ENCODE assay signal across 13 cellular contexts in the genomic region with DNA sequence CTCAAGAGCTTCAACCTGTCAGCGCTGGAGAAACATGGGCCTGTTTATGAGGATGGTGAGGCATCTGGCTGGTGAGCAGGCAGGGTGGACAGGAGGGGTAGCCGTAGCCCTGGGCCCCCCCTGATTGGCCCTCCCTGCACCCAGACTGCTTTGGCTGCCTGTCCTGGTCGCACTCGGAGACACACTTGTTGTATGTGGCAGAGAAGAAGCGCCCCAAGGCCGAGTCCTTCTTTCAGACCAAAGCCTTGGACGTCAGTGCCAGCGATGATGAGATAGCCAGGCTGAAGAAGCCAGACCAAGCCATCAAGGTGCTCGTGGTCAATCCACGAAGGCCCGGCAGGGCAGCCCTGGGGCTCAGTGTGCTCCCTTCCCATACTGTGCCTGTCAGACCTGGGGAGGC. TPM values are rescaled to one million over a fixed set of nuclear protein-coding genes. Genes with fewer than 3 reads are reported as not detected.
DNase-seq lines count a peak whose midpoint lies in the region; ATAC-seq, FAIRE-seq and TF ChIP-seq lines count a peak whose summit lies in the region.
"Had no signal": no experiment of that assay in that cellular context is flagged by ENCODE, and none has a peak within 500 bp of the region (broad histone marks: within the 10 kb centered on the region; RNA-seq: fewer than 3 reads in every experiment).

No MANE protein-coding gene starts in this region.

- H4K20me1 ChIP-seq in BLaER1 (peaks cover 61% of the 10 kb centered on the region), DND-41 (ENCODE audit: insufficient read depth, low read length) (peaks cover 16% of the 10 kb centered on the region), GM12878 (ENCODE audit: control insufficient read depth, insufficient read depth) (no peaks in the 10 kb centered on the region)

- POLR2A ChIA-PET in GM12878 (lab: Charles Lee), result no interaction called here

- no peaks in the 10 kb centered on the region for H3K27me3 Mint-ChIP-seq in activated T-helper 1 cell treated with anti-CD3 and anti-CD28 coated beads, Interleukin-12 subunit alpha, Interleukin-12 subunit beta, Interleukin-2, Interleukin-4 antibody, amounts not matched to agents 30 ng/mL and 10 ng/mL and 1 ng/mL, durations not matched to agents 14 hours and 24 hours and 36 hours (ENCODE audit: insufficient read depth)

- H3K4me3 ChIP-seq in BLaER1, result 0 out of 2 replicates have a peak overlapping the region, but pooled peaks have one; percentile 94
- H3K4me3 ChIP-seq in DND-41 (ENCODE audit: low read depth in 1 of 2, low read length in 2 of 2), result peak overlapping the region in 1 of 2 experiments; percentile 15; a peak in 1 of 4 replicates
- no peak overlapping the region for H3K4me3 ChIP-seq in GM12878

- H3K9me3 ChIP-seq in BLaER1 (no peaks in the 10 kb centered on the region), DND-41 (ENCODE audit: insufficient read depth, low read length, severe bottlenecking) (no peaks in the 10 kb centered on the region), GM12878 (replicated peaks; ENCODE audit: control insufficient read depth, insufficient read depth, low read length) (no peaks in the 10 kb centered on the region)
- H3K9me3 ChIP-seq: left ventricle myocardium inferior had no signal

- 89% methylated on average over 11 of the region's 11 CpGs for WGBS in GM12878 (ENCODE audit: insufficient coverage, insufficient replicate concordance, low lambda C conversion rate, missing lambda C conversion rate)

- no peak for TF ChIP-seq POLR2A in GM12878 (IDR thresholded peaks at IDR 0.05; ENCODE audit: low read depth, low read length)

- no peak for DNase-seq in DND-41
- no peak for DNase-seq in GM12878 (ENCODE audit: low read depth, low spot score)
- DNase-seq in NCI-H128 (lab: John Stamatoyannopoulos, UW; ENCODE audit: unreplicated experiment), result no peak
- DNase-seq in activated T-helper 1 cell treated with anti-CD3 and anti-CD28 coated beads, Interleukin-12 subunit alpha, Interleukin-12 subunit beta, Interleukin-2, Interleukin-4 antibody, amounts not matched to agents 30 ng/mL and 10 ng/mL and 1 ng/mL, durations not matched to agents 14 hours and 24 hours and 36 hours (ENCODE audit: low spot score), result no peak
- no peak for DNase-seq in kidney tubule cell (ENCODE audit: low spot score)
- DNase-seq: activated CD8-positive, alpha-beta memory T cell treated with anti-CD3 and anti-CD28 coated beads, Interleukin-2, amount 50 U/mL, for 48 hours; foreskin fibroblast; left ventricle myocardium inferior; NCI-H1105 treated with DMSO at 0.1 percent for 48 hours; NCI-H2171 treated with DMSO at 0.1 percent for 48 hours; small intestine had no signal

- H3K9me3 Mint-ChIP-seq in activated T-helper 1 cell treated with anti-CD3 and anti-CD28 coated beads, Interleukin-12 subunit alpha, Interleukin-12 subunit beta, Interleukin-2, Interleukin-4 antibody, amounts not matched to agents 30 ng/mL and 10 ng/mL and 1 ng/mL, durations not matched to agents 14 hours and 24 hours and 36 hours, result no peaks in the 10 kb centered on the region

- H3K79me2 ChIP-seq in DND-41 (ENCODE audit: insufficient read depth, low read length), result peaks cover 28% of the 10 kb centered on the region
- H3K79me2 ChIP-seq in GM12878 (ENCODE audit: control insufficient read depth, insufficient read depth, low read length), result peaks cover 20% of the 10 kb centered on the region

- H3K27ac ChIP-seq in BLaER1 (0 out of 2 replicates have a peak overlapping the region, but pooled peaks have one; percentile 95), DND-41 (ENCODE audit: low read length) (no peak overlapping the region), GM12878 (ENCODE audit: control insufficient read depth, insufficient read depth) (no peak overlapping the region)
- H3K27ac ChIP-seq: left ventricle myocardium inferior had no signal

- H2AFZ ChIP-seq in DND-41 (ENCODE audit: low read depth, low read length) (no peak overlapping the region), GM12878 (ENCODE audit: control insufficient read depth, low read depth, low read length) (no peak overlapping the region)

- H3K4me2 ChIP-seq in BLaER1 (peak overlapping the region; percentile 99), DND-41 (ENCODE audit: insufficient read depth, low read length) (peak overlapping the region; percentile 99), GM12878 (ENCODE audit: control insufficient read depth, insufficient read depth) (no peak overlapping the region)

- peaks cover 19% of the 10 kb centered on the region for H3K4me1 Mint-ChIP-seq in activated T-helper 1 cell treated with anti-CD3 and anti-CD28 coated beads, Interleukin-12 subunit alpha, Interleukin-12 subunit beta, Interleukin-2, Interleukin-4 antibody, amounts not matched to agents 30 ng/mL and 10 ng/mL and 1 ng/mL, durations not matched to agents 14 hours and 24 hours and 36 hours (ENCODE audit: low read depth)

- in situ Hi-C loops in GM12878 (cut with MboI), result loop anchor here (10.0 kb wide), 1 partner anchor 141 kb away; no protein-coding TSS in a partner anchor

- H3K9ac ChIP-seq in BLaER1, result peak overlapping the region; percentile 89
- peak overlapping the region; percentile 92; the same call in 1 of the 2 replicates for H3K9ac ChIP-seq in DND-41 (ENCODE audit: low read depth, low read length)
- H3K9ac ChIP-seq in GM12878 (ENCODE audit: control insufficient read depth, insufficient read depth, low read length), result no peak overlapping the region

- CTCF ChIA-PET in GM12878 (lab: Yijun Ruan, JAX), result interaction anchor here (0.6 to 3.0 kb wide), 5 partner anchors 13 to 137 kb away, joined by 3 to 15 read pairs (median 3); a partner anchor contains a TSS

- no peak for FAIRE-seq in GM12878 (lab: Jason Lieb, UNC)
- FAIRE-seq: small intestine had no signal

- peaks cover 46% of the 10 kb centered on the region for H3K4me1 ChIP-seq in BLaER1
- H3K4me1 ChIP-seq in DND-41 (ENCODE audit: insufficient read depth, low read length), result peaks cover 34% of the 10 kb centered on the region
- H3K4me1 ChIP-seq in GM12878 (ENCODE audit: control insufficient read depth, insufficient read depth, low read length), result peaks cover 10% of the 10 kb centered on the region

- no peak for TF ChIP-seq RAD21 in GM12878 (IDR thresholded peaks at IDR 0.05; ENCODE audit: insufficient read depth, low read depth, low read length)

- H3K36me3 Mint-ChIP-seq in activated T-helper 1 cell treated with anti-CD3 and anti-CD28 coated beads, Interleukin-12 subunit alpha, Interleukin-12 subunit beta, Interleukin-2, Interleukin-4 antibody, amounts not matched to agents 30 ng/mL and 10 ng/mL and 1 ng/mL, durations not matched to agents 14 hours and 24 hours and 36 hours (ENCODE audit: low read depth), result peaks cover 22% of the 10 kb centered on the region

- SMC1A ChIA-PET in GM12878 (lab: Charles Lee; ENCODE audit: uncharacterized antibody, unreplicated experiment), result no interaction called here

- no peak overlapping the region for H3K27ac Mint-ChIP-seq in activated T-helper 1 cell treated with anti-CD3 and anti-CD28 coated beads, Interleukin-12 subunit alpha, Interleukin-12 subunit beta, Interleukin-2, Interleukin-4 antibody, amounts not matched to agents 30 ng/mL and 10 ng/mL and 1 ng/mL, durations not matched to agents 14 hours and 24 hours and 36 hours

- no peak overlapping the region for H3K4me3 Mint-ChIP-seq in activated T-helper 1 cell treated with anti-CD3 and anti-CD28 coated beads, Interleukin-12 subunit alpha, Interleukin-12 subunit beta, Interleukin-2, Interleukin-4 antibody, amounts not matched to agents 30 ng/mL and 10 ng/mL and 1 ng/mL, durations not matched to agents 14 hours and 24 hours and 36 hours

- H3K36me3 ChIP-seq in BLaER1 (peaks cover 56% of the 10 kb centered on the region), DND-41 (ENCODE audit: insufficient read depth, low read length) (peaks cover 59% of the 10 kb centered on the region), GM12878 (ENCODE audit: control insufficient read depth in 2 of 2, insufficient read depth in 2 of 2, low read length in 1 of 2) (peaks cover 17 to 18% of the 10 kb centered on the region in 2 experiments)

- intact Hi-C loops in GM12878 (cut with micrococcal nuclease; ENCODE audit: unreplicated experiment), result loop anchor here (10.0 kb wide), 1 partner anchor 651 kb away; a partner anchor contains a TSS
- intact Hi-C loops in activated T-helper 1 cell treated with anti-CD3 and anti-CD28 coated beads, Interleukin-12 subunit alpha, Interleukin-12 subunit beta, Interleukin-2, Interleukin-4 antibody, amounts not matched to agents 30 ng/mL and 10 ng/mL and 1 ng/mL, durations not matched to agents 14 hours and 24 hours and 36 hours (cut with micrococcal nuclease), result loop anchor here (2.0 kb wide), 1 partner anchor 1119 kb away; a partner anchor contains a TSS

- TF ChIP-seq CTCF in DND-41 (IDR thresholded peaks at IDR 0.05; ENCODE audit: borderline replicate concordance, extremely low read depth, low read length, poor library complexity, severe bottlenecking) (no peak), GM12878 (IDR thresholded peaks at IDR 0.05 in 2 of 3, conservative IDR thresholded peaks at IDR 0.05 in 1 of 3; ENCODE audit: control insufficient read depth in 2 of 3, extremely low read depth in 1 of 3, insufficient read depth in 1 of 3, low read depth in 3 of 3, low read length in 3 of 3) (no peak)

- no peak for TF ChIP-seq EP300 in GM12878 (IDR thresholded peaks at IDR 0.05; ENCODE audit: borderline replicate concordance in 1 of 2, control insufficient read depth in 1 of 2, low read depth in 2 of 2, low read length in 2 of 2)

- H3K27me3 ChIP-seq in BLaER1, result no peaks in the 10 kb centered on the region
- H3K27me3 ChIP-seq in DND-41 (ENCODE audit: insufficient read depth, low read length, poor library complexity), result no peaks in the 10 kb centered on the region
- no peaks in the 10 kb centered on the region for H3K27me3 ChIP-seq in GM12878 (replicated peaks in 1 of 2; ENCODE audit: control insufficient read depth in 2 of 2, insufficient read depth in 2 of 2, low read length in 1 of 2)

- ATAC-seq in DND-41 (ENCODE audit: insufficient read depth, low read depth) (no peak), GM12878 (no peak)

- BruUV-seq in GM12878 (replicated peaks; lab: Mats Ljungman, UMichigan), result TSS peak; percentile 56

- RAD21 ChIA-PET in GM12878 (lab: Charles Lee; ENCODE audit: unreplicated experiment), result interaction anchor here (2.2 kb wide), 1 partner anchor 137 kb away, joined by 8 read pairs; no protein-coding TSS in a partner anchor

RNA-seq across cellular contexts. Expression of a gene that starts 1.8 kb away (rescaled TPM):
- total RNA-seq in GM12878 (2013; cell fraction: nucleolus; rRNA removed), result 71.1 and 89.5 TPM in 2 replicates
- total RNA-seq in GM12878 (2014; rRNA removed) (199 and 214 TPM in 2 replicates), GM12878 (2014; rRNA removed; fragmentation: Illumina TruSeq; extraction: Trizol) (110 and 116 TPM in 2 replicates), GM12878 (2021) (178 and 186 TPM in 2 replicates)
- 43.5 TPM for polyA plus RNA-seq in GM12878 (2011; ENCODE audit: low read depth)
- polyA plus RNA-seq in GM12878 (2011; rRNA removed) (66.9 and 101 TPM in 2 replicates), GM12878 (2014; fragmentation: Illumina TruSeq; extraction: Trizol) (125 and 130 TPM in 2 replicates), GM12878 (2014; fragmentation: Nextera tagmentation; extraction: Ambion mirVana) (100 to 1,000 TPM in 1 of 2 experiments, 10 to 100 TPM in 1; 74.4 to 102 TPM), GM12878 (2014; rRNA removed) (132 and 162 TPM in 2 replicates), GM12878 (2016; fragmentation: Nextera tagmentation; extraction: Ambion mirVana) (100 to 1,000 TPM; 207 to 209 TPM)
- polyA plus RNA-seq in GM12878 (2011; cell fraction: cytosol; rRNA removed), result 152 and 183 TPM in 2 replicates
- 301 and 327 TPM in 2 replicates for polyA plus RNA-seq in GM12878 (2011; cell fraction: nucleus; rRNA removed)
- 71.4 and 74.9 TPM in 2 replicates for polyA plus RNA-seq in GM12878 (2012)
- polyA minus RNA-seq in GM12878 (2011; rRNA and poly(A)+ RNA removed), result 167 and 275 TPM in 2 replicates
- polyA minus RNA-seq in GM12878 (2011; cell fraction: cytosol; rRNA and poly(A)+ RNA removed), result 76.0 and 90.2 TPM in 2 replicates
- polyA minus RNA-seq in GM12878 (2011; cell fraction: nucleus; rRNA and poly(A)+ RNA removed), result 116 and 212 TPM in 2 replicates
- 113 and 115 TPM in 2 replicates for total RNA-seq in activated T-helper 1 cell treated with anti-CD3 and anti-CD28 coated beads, Interleukin-12 subunit alpha, Interleukin-12 subunit beta, Interleukin-2, Interleukin-4 antibody, amounts not matched to agents 30 ng/mL and 10 ng/mL and 1 ng/mL, durations not matched to agents 14 hours and 24 hours and 36 hours

RNA-seq across cellular contexts. Expression of a gene that starts 13.4 kb away (rescaled TPM):
- total RNA-seq in GM12878 (2013; cell fraction: nucleolus; rRNA removed), result 31.5 and 41.7 TPM in 2 replicates
- total RNA-seq in GM12878 (2014; rRNA removed), result 10.1 and 10.6 TPM in 2 replicates
- total RNA-seq in GM12878 (2014; rRNA removed; fragmentation: Illumina TruSeq; extraction: Trizol), result 2.3 and 3.0 TPM in 2 replicates
- total RNA-seq in GM12878 (2021), result 14.1 TPM in 2 replicates
- 23.1 TPM for polyA plus RNA-seq in GM12878 (2011; ENCODE audit: low read depth)
- 13.4 and 24.2 TPM in 2 replicates for polyA plus RNA-seq in GM12878 (2011; rRNA removed)
- 16.4 and 28.7 TPM in 2 replicates for polyA plus RNA-seq in GM12878 (2011; cell fraction: cytosol; rRNA removed)
- 519 and 594 TPM in 2 replicates for polyA plus RNA-seq in GM12878 (2011; cell fraction: nucleus; rRNA removed)
- polyA plus RNA-seq in GM12878 (2012), result 38.8 and 51.3 TPM in 2 replicates
- polyA plus RNA-seq in GM12878 (2014; fragmentation: Illumina TruSeq; extraction: Trizol), result 1.6 and 3.4 TPM in 2 replicates
- 1 to 10 TPM; 1.2 to 4.4 TPM for polyA plus RNA-seq in GM12878 (2014; fragmentation: Nextera tagmentation; extraction: Ambion mirVana)
- polyA plus RNA-seq in GM12878 (2014; rRNA removed), result 20.8 and 25.5 TPM in 2 replicates
- polyA plus RNA-seq in GM12878 (2016; fragmentation: Nextera tagmentation; extraction: Ambion mirVana), result 1 to 10 TPM; 2.6 to 3.9 TPM
- 4.2 and 11.5 TPM in 2 replicates for polyA minus RNA-seq in GM12878 (2011; rRNA and poly(A)+ RNA removed)
- polyA minus RNA-seq in GM12878 (2011; cell fraction: cytosol; rRNA and poly(A)+ RNA removed), result 5.6 and 5.8 TPM in 2 replicates
- polyA minus RNA-seq in GM12878 (2011; cell fraction: nucleus; rRNA and poly(A)+ RNA removed), result 44.7 and 55.5 TPM in 2 replicates
- total RNA-seq in activated T-helper 1 cell treated with anti-CD3 and anti-CD28 coated beads, Interleukin-12 subunit alpha, Interleukin-12 subunit beta, Interleukin-2, Interleukin-4 antibody, amounts not matched to agents 30 ng/mL and 10 ng/mL and 1 ng/mL, durations not matched to agents 14 hours and 24 hours and 36 hours, result 6.5 and 8.2 TPM in 2 replicates

RNA-seq across cellular contexts. Expression of a gene that starts 13.4 kb away (rescaled TPM):
- total RNA-seq in GM12878 (2013; cell fraction: nucleolus; rRNA removed), result 38.2 and 40.9 TPM in 2 replicates
- total RNA-seq in GM12878 (2014; rRNA removed) (14.7 and 20.4 TPM in 2 replicates), GM12878 (2014; rRNA removed; fragmentation: Illumina TruSeq; extraction: Trizol) (6.4 and 8.1 TPM in 2 replicates), GM12878 (2021) (28.7 and 31.5 TPM in 2 replicates)
- 26.5 TPM for polyA plus RNA-seq in GM12878 (2011; ENCODE audit: low read depth)
- polyA plus RNA-seq in GM12878 (2011; rRNA removed) (8.1 and 20.0 TPM in 2 replicates), GM12878 (2014; fragmentation: Illumina TruSeq; extraction: Trizol) (6.4 and 12.1 TPM in 2 replicates), GM12878 (2014; fragmentation: Nextera tagmentation; extraction: Ambion mirVana) (1 to 10 TPM; 4.2 to 4.5 TPM), GM12878 (2014; rRNA removed) (21.4 and 23.0 TPM in 2 replicates), GM12878 (2016; fragmentation: Nextera tagmentation; extraction: Ambion mirVana) (10 to 100 TPM; 16.6 to 18.5 TPM)
- 22.3 and 30.2 TPM in 2 replicates for polyA plus RNA-seq in GM12878 (2011; cell fraction: cytosol; rRNA removed)
- 105 and 114 TPM in 2 replicates for polyA plus RNA-seq in GM12878 (2011; cell fraction: nucleus; rRNA removed)
- polyA plus RNA-seq in GM12878 (2012), result 5.7 and 8.9 TPM in 2 replicates
- 20.3 and 29.3 TPM in 2 replicates for polyA minus RNA-seq in GM12878 (2011; rRNA and poly(A)+ RNA removed)
- 13.1 and 13.6 TPM in 2 replicates for polyA minus RNA-seq in GM12878 (2011; cell fraction: cytosol; rRNA and poly(A)+ RNA removed)
- polyA minus RNA-seq in GM12878 (2011; cell fraction: nucleus; rRNA and poly(A)+ RNA removed), result 31.8 and 67.1 TPM in 2 replicates
- 53.8 and 54.3 TPM in 2 replicates for total RNA-seq in activated T-helper 1 cell treated with anti-CD3 and anti-CD28 coated beads, Interleukin-12 subunit alpha, Interleukin-12 subunit beta, Interleukin-2, Interleukin-4 antibody, amounts not matched to agents 30 ng/mL and 10 ng/mL and 1 ng/mL, durations not matched to agents 14 hours and 24 hours and 36 hours

RNA-seq across cellular contexts. Expression of a gene that starts 43.6 kb away (rescaled TPM):
- 3.7 and 3.9 TPM in 2 replicates for total RNA-seq in GM12878 (2013; cell fraction: nucleolus; rRNA removed)
- total RNA-seq in GM12878 (2014; rRNA removed), result 1.2 and 1.3 TPM in 2 replicates
- not detected in 2 replicates for total RNA-seq in GM12878 (2014; rRNA removed; fragmentation: Illumina TruSeq; extraction: Trizol)
- 0.18 TPM in 1 of 2 replicates, not detected in the other for total RNA-seq in GM12878 (2021)
- 0.13 TPM for polyA plus RNA-seq in GM12878 (2011; ENCODE audit: low read depth)
- polyA plus RNA-seq in GM12878 (2011; rRNA removed), result 0.19 TPM in 1 of 2 replicates, not detected in the other
- polyA plus RNA-seq in GM12878 (2011; cell fraction: cytosol; rRNA removed), result 1.8 TPM in 1 of 2 replicates, not detected in the other
- 3.0 and 4.6 TPM in 2 replicates for polyA plus RNA-seq in GM12878 (2011; cell fraction: nucleus; rRNA removed)
- polyA plus RNA-seq in GM12878 (2012), result 1.4 and 1.8 TPM in 2 replicates
- 0.07 TPM in 1 of 2 replicates, not detected in the other for polyA plus RNA-seq in GM12878 (2014; fragmentation: Illumina TruSeq; extraction: Trizol)
- polyA plus RNA-seq in GM12878 (2014; fragmentation: Nextera tagmentation; extraction: Ambion mirVana), result not detected
- polyA plus RNA-seq in GM12878 (2014; rRNA removed), result 0.58 and 1.2 TPM in 2 replicates
- 1 to 10 TPM in 1 of 2 experiments, under 1 TPM in 1; 0.44 to 1.1 TPM for polyA plus RNA-seq in GM12878 (2016; fragmentation: Nextera tagmentation; extraction: Ambion mirVana)
- 1.2 TPM in 1 of 2 replicates, not detected in the other for polyA minus RNA-seq in GM12878 (2011; rRNA and poly(A)+ RNA removed)
- 0.52 and 0.53 TPM in 2 replicates for polyA minus RNA-seq in GM12878 (2011; cell fraction: cytosol; rRNA and poly(A)+ RNA removed)
- 4.6 and 10.5 TPM in 2 replicates for polyA minus RNA-seq in GM12878 (2011; cell fraction: nucleus; rRNA and poly(A)+ RNA removed)
- total RNA-seq in activated T-helper 1 cell treated with anti-CD3 and anti-CD28 coated beads, Interleukin-12 subunit alpha, Interleukin-12 subunit beta, Interleukin-2, Interleukin-4 antibody, amounts not matched to agents 30 ng/mL and 10 ng/mL and 1 ng/mL, durations not matched to agents 14 hours and 24 hours and 36 hours, result 0.39 TPM in 1 of 2 replicates, not detected in the other
- total RNA-seq: left ventricle myocardium inferior had no signal
- polyA plus RNA-seq: BJ had no signal

RNA-seq across cellular contexts. Expression of a gene that starts 47.8 kb away (rescaled TPM):
- total RNA-seq in GM12878 (2013; cell fraction: nucleolus; rRNA removed), result 27.3 and 30.3 TPM in 2 replicates
- total RNA-seq in GM12878 (2014; rRNA removed) (39.1 and 44.3 TPM in 2 replicates), GM12878 (2014; rRNA removed; fragmentation: Illumina TruSeq; extraction: Trizol) (11.3 and 11.7 TPM in 2 replicates), GM12878 (2021) (45.6 and 46.1 TPM in 2 replicates)
- 11.1 TPM for polyA plus RNA-seq in GM12878 (2011; ENCODE audit: low read depth)
- polyA plus RNA-seq in GM12878 (2011; rRNA removed) (5.7 and 13.4 TPM in 2 replicates), GM12878 (2014; fragmentation: Illumina TruSeq; extraction: Trizol) (4.7 and 13.3 TPM in 2 replicates), GM12878 (2014; fragmentation: Nextera tagmentation; extraction: Ambion mirVana) (1 to 10 TPM; 2.3 to 8.7 TPM), GM12878 (2014; rRNA removed) (33.2 and 40.3 TPM in 2 replicates), GM12878 (2016; fragmentation: Nextera tagmentation; extraction: Ambion mirVana) (10 to 100 TPM; 73.2 to 99.5 TPM)
- polyA plus RNA-seq in GM12878 (2011; cell fraction: cytosol; rRNA removed), result 13.9 and 18.8 TPM in 2 replicates
- 26.9 and 29.1 TPM in 2 replicates for polyA plus RNA-seq in GM12878 (2011; cell fraction: nucleus; rRNA removed)
- 24.8 and 27.5 TPM in 2 replicates for polyA plus RNA-seq in GM12878 (2012)
- polyA minus RNA-seq in GM12878 (2011; rRNA and poly(A)+ RNA removed), result 19.7 and 20.2 TPM in 2 replicates
- 7.1 and 8.2 TPM in 2 replicates for polyA minus RNA-seq in GM12878 (2011; cell fraction: cytosol; rRNA and poly(A)+ RNA removed)
- polyA minus RNA-seq in GM12878 (2011; cell fraction: nucleus; rRNA and poly(A)+ RNA removed), result 24.4 and 39.9 TPM in 2 replicates
- total RNA-seq in activated T-helper 1 cell treated with anti-CD3 and anti-CD28 coated beads, Interleukin-12 subunit alpha, Interleukin-12 subunit beta, Interleukin-2, Interleukin-4 antibody, amounts not matched to agents 30 ng/mL and 10 ng/mL and 1 ng/mL, durations not matched to agents 14 hours and 24 hours and 36 hours, result 49.1 and 49.2 TPM in 2 replicates
